Comparison of ENCODE assay signal across 26 cellular contexts in genomic region chrX:48488034-48488433, GRCh38. TPM values are rescaled to one million over a fixed set of nuclear protein-coding genes. Genes with fewer than 3 reads are reported as not detected.
DNase-seq lines count a peak whose midpoint lies in the region; ATAC-seq and TF ChIP-seq lines count a peak whose summit lies in the region.
"Had no signal": no experiment of that assay in that cellular context is flagged by ENCODE, and none has a peak within 500 bp of the region (broad histone marks: within the 10 kb centered on the region; RNA-seq: fewer than 3 reads in every experiment).

No MANE protein-coding gene starts in this region.

- H3K27me3 ChIP-seq in RWPE2 (ENCODE audit: insufficient read depth, poor library complexity, severe bottlenecking) (no peaks in the 10 kb centered on the region), fibroblast of lung (ENCODE audit: control insufficient read depth, insufficient read depth, low read length) (no peaks in the 10 kb centered on the region)
- H3K27me3 ChIP-seq: adrenal gland, heart right ventricle, transverse colon had no signal

- no peak for ATAC-seq in RWPE2 (ENCODE audit: low read depth)
- no peak for ATAC-seq in activated naive CD4-positive, alpha-beta T cell treated with anti-CD3 and anti-CD28 coated beads, Interleukin-2, amount 50 U/mL, for 72 hours
- ATAC-seq: effector memory CD8-positive, alpha-beta T cell had no signal

- no peaks in the 10 kb centered on the region for H3K9me3 ChIP-seq in RWPE2 (ENCODE audit: severe bottlenecking)
- H3K9me3 ChIP-seq in fibroblast of lung (ENCODE audit: control insufficient read depth, insufficient read depth, low read depth, low read length) = no peaks in the 10 kb centered on the region
- H3K9me3 ChIP-seq: adrenal gland, heart right ventricle, transverse colon had no signal

- no peak for TF ChIP-seq CTCF in CD14-positive monocyte (IDR thresholded peaks at IDR 0.05)
- no peak for TF ChIP-seq CTCF in RWPE2 (IDR thresholded peaks at IDR 0.05; ENCODE audit: poor library complexity, severe bottlenecking)
- TF ChIP-seq CTCF in fibroblast of lung (conservative IDR thresholded peaks at IDR 0.05 in 1 of 2, IDR thresholded peaks at IDR 0.05 in 1 of 2; ENCODE audit: low read depth in 1 of 2, low read length in 2 of 2) = no peak
- TF ChIP-seq CTCF in osteocyte (IDR thresholded peaks at IDR 0.05) = no peak

- no peak overlapping the region for H3K4me3 ChIP-seq in RWPE2 (ENCODE audit: severe bottlenecking)
- no peak overlapping the region for H3K4me3 ChIP-seq in fibroblast of lung (replicated peaks in 1 of 4; ENCODE audit: control extremely low read depth in 1 of 4, insufficient read depth in 1 of 4, low read depth in 3 of 4, low read length in 4 of 4)
- H3K4me3 ChIP-seq: adrenal gland, heart right ventricle, transverse colon had no signal

- no peak overlapping the region for H3K4me2 ChIP-seq in fibroblast of lung (ENCODE audit: extremely low read depth, insufficient read depth, low read length)

- H3K27me3 Mint-ChIP-seq in CD14-positive monocyte (ENCODE audit: low read depth in 3 of 3) (peaks cover 0 to 5% (median 0%) of the 10 kb centered on the region in 3 donors), osteocyte (ENCODE audit: unreplicated experiment) (no peaks in the 10 kb centered on the region)
- no peaks in the 10 kb centered on the region for H3K27me3 Mint-ChIP-seq in activated T-helper 1 cell treated with anti-CD3 and anti-CD28 coated beads, Interleukin-12 subunit alpha, Interleukin-12 subunit beta, Interleukin-2, Interleukin-4 antibody, amounts not matched to agents 30 ng/mL and 10 ng/mL and 1 ng/mL, durations not matched to agents 14 hours and 24 hours and 36 hours (ENCODE audit: insufficient read depth)
- H3K27me3 Mint-ChIP-seq: activated CD4-positive, alpha-beta T cell treated with anti-CD3 and anti-CD28 coated beads, Interleukin-2, amount 10 ng/mL, durations not matched to agents 7 days and 5 days; effector memory CD8-positive, alpha-beta T cell had no signal

- no peaks in the 10 kb centered on the region for H4K20me1 ChIP-seq in fibroblast of lung (ENCODE audit: control insufficient read depth, extremely low read depth, insufficient read depth, low read length)

- DNase-seq in CD14-positive monocyte (ENCODE audit: low spot score) (no peak), RWPE2 (ENCODE audit: low spot score) (no peak), fibroblast of lung (ENCODE audit: low read depth in 2 of 2) (no peak), osteocyte (ENCODE audit: extremely low spot score, unreplicated experiment) (no peak)
- no peak for DNase-seq in activated T-helper 1 cell treated with anti-CD3 and anti-CD28 coated beads, Interleukin-12 subunit alpha, Interleukin-12 subunit beta, Interleukin-2, Interleukin-4 antibody, amounts not matched to agents 30 ng/mL and 10 ng/mL and 1 ng/mL, durations not matched to agents 14 hours and 24 hours and 36 hours (ENCODE audit: low spot score)
- DNase-seq in activated naive CD4-positive, alpha-beta T cell treated with anti-CD3 and anti-CD28 coated beads, Interleukin-2, amount 50 U/mL, for 72 hours (ENCODE audit: low spot score in 2 of 2) = no peak
- no peak for DNase-seq in activated naive CD4-positive, alpha-beta T cell treated with Interleukin-2 at 50 U/mL for 16 hours
- DNase-seq in activated T-cell treated with anti-CD3 and anti-CD28 coated beads, Interleukin-2, amount 50 U/mL, for 1 hour = no peak
- DNase-seq: activated CD4-positive, alpha-beta T cell treated with anti-CD3 and anti-CD28 coated beads, Interleukin-2, amount 10 ng/mL, durations not matched to agents 7 days and 5 days; activated naive CD4-positive, alpha-beta T cell; activated T-cell treated with anti-CD3 and anti-CD28 coated beads, Interleukin-2, amount 50 U/mL, for 48 hours; adrenal gland; DMS53; effector memory CD8-positive, alpha-beta T cell; foreskin melanocyte; heart right ventricle; Karpas-422; left colon; mesendoderm; NCI-H1694; Right ventricle myocardium superior; stimulated activated CD4-positive, alpha-beta T cell treated with anti-CD3 and anti-CD28 coated beads, Interleukin-1b, Interleukin-23, amount 100 ng/mL, for 48 hours; T-helper 9 cell; transverse colon had no signal

- H3K9me3 Mint-ChIP-seq in CD14-positive monocyte = peaks cover 0 to 3% (median 0%) of the 10 kb centered on the region in 7 donors
- H3K9me3 Mint-ChIP-seq in osteocyte (ENCODE audit: unreplicated experiment) = peaks cover 5% of the 10 kb centered on the region
- H3K9me3 Mint-ChIP-seq in activated T-helper 1 cell treated with anti-CD3 and anti-CD28 coated beads, Interleukin-12 subunit alpha, Interleukin-12 subunit beta, Interleukin-2, Interleukin-4 antibody, amounts not matched to agents 30 ng/mL and 10 ng/mL and 1 ng/mL, durations not matched to agents 14 hours and 24 hours and 36 hours = no peaks in the 10 kb centered on the region
- H3K9me3 Mint-ChIP-seq in activated naive CD4-positive, alpha-beta T cell treated with anti-CD3 and anti-CD28 coated beads, Interleukin-2, amount 50 U/mL, for 72 hours = no peaks in the 10 kb centered on the region
- H3K9me3 Mint-ChIP-seq: activated CD4-positive, alpha-beta T cell treated with anti-CD3 and anti-CD28 coated beads, Interleukin-2, amount 10 ng/mL, durations not matched to agents 7 days and 5 days; effector memory CD8-positive, alpha-beta T cell had no signal

- H3K27ac ChIP-seq in RWPE2 (ENCODE audit: poor library complexity, severe bottlenecking) (peak overlapping the region; percentile 97), fibroblast of lung (ENCODE audit: insufficient read depth, low read length) (peak overlapping the region; percentile 30)
- H3K27ac ChIP-seq: adrenal gland, heart right ventricle, transverse colon, VCaP had no signal

- H3K4me1 Mint-ChIP-seq in CD14-positive monocyte (peaks cover 16% of the 10 kb centered on the region), osteocyte (ENCODE audit: unreplicated experiment) (peaks cover 27% of the 10 kb centered on the region)
- H3K4me1 Mint-ChIP-seq in activated T-helper 1 cell treated with anti-CD3 and anti-CD28 coated beads, Interleukin-12 subunit alpha, Interleukin-12 subunit beta, Interleukin-2, Interleukin-4 antibody, amounts not matched to agents 30 ng/mL and 10 ng/mL and 1 ng/mL, durations not matched to agents 14 hours and 24 hours and 36 hours (ENCODE audit: low read depth) = no peaks in the 10 kb centered on the region
- H3K4me1 Mint-ChIP-seq: activated CD4-positive, alpha-beta T cell treated with anti-CD3 and anti-CD28 coated beads, Interleukin-2, amount 10 ng/mL, durations not matched to agents 7 days and 5 days had no signal

- H3K36me3 Mint-ChIP-seq in CD14-positive monocyte (peaks cover 5 to 7% of the 10 kb centered on the region in 2 donors), osteocyte (ENCODE audit: unreplicated experiment) (no peaks in the 10 kb centered on the region)
- no peaks in the 10 kb centered on the region for H3K36me3 Mint-ChIP-seq in activated T-helper 1 cell treated with anti-CD3 and anti-CD28 coated beads, Interleukin-12 subunit alpha, Interleukin-12 subunit beta, Interleukin-2, Interleukin-4 antibody, amounts not matched to agents 30 ng/mL and 10 ng/mL and 1 ng/mL, durations not matched to agents 14 hours and 24 hours and 36 hours (ENCODE audit: low read depth)
- H3K36me3 Mint-ChIP-seq in activated naive CD4-positive, alpha-beta T cell treated with anti-CD3 and anti-CD28 coated beads, Interleukin-2, amount 50 U/mL, for 72 hours = no peaks in the 10 kb centered on the region

- peaks cover 47% of the 10 kb centered on the region for H3K4me1 ChIP-seq in RWPE2 (ENCODE audit: insufficient read depth, poor library complexity, severe bottlenecking)
- peaks cover 2% of the 10 kb centered on the region for H3K4me1 ChIP-seq in fibroblast of lung (ENCODE audit: control insufficient read depth, extremely low read depth, insufficient read depth, low read length)
- H3K4me1 ChIP-seq: adrenal gland, heart right ventricle, transverse colon had no signal

- no peak overlapping the region for H2AFZ ChIP-seq in fibroblast of lung (ENCODE audit: low read length)

- H3K27ac Mint-ChIP-seq in CD14-positive monocyte (peak overlapping the region in 6 of 7 donors; percentile 26 to 84 (median 78)), osteocyte (ENCODE audit: unreplicated experiment) (peak overlapping the region; percentile 82)
- H3K27ac Mint-ChIP-seq in activated T-helper 1 cell treated with anti-CD3 and anti-CD28 coated beads, Interleukin-12 subunit alpha, Interleukin-12 subunit beta, Interleukin-2, Interleukin-4 antibody, amounts not matched to agents 30 ng/mL and 10 ng/mL and 1 ng/mL, durations not matched to agents 14 hours and 24 hours and 36 hours = no peak overlapping the region
- H3K27ac Mint-ChIP-seq in activated naive CD4-positive, alpha-beta T cell treated with anti-CD3 and anti-CD28 coated beads, Interleukin-2, amount 50 U/mL, for 72 hours = no peak overlapping the region
- H3K27ac Mint-ChIP-seq: activated CD4-positive, alpha-beta T cell treated with anti-CD3 and anti-CD28 coated beads, Interleukin-2, amount 10 ng/mL, durations not matched to agents 7 days and 5 days; effector memory CD8-positive, alpha-beta T cell had no signal

- H3K4me3 Mint-ChIP-seq in CD14-positive monocyte (no peak overlapping the region), osteocyte (ENCODE audit: unreplicated experiment) (no peak overlapping the region)
- H3K4me3 Mint-ChIP-seq in activated T-helper 1 cell treated with anti-CD3 and anti-CD28 coated beads, Interleukin-12 subunit alpha, Interleukin-12 subunit beta, Interleukin-2, Interleukin-4 antibody, amounts not matched to agents 30 ng/mL and 10 ng/mL and 1 ng/mL, durations not matched to agents 14 hours and 24 hours and 36 hours = no peak overlapping the region
- H3K4me3 Mint-ChIP-seq: activated CD4-positive, alpha-beta T cell treated with anti-CD3 and anti-CD28 coated beads, Interleukin-2, amount 10 ng/mL, durations not matched to agents 7 days and 5 days; effector memory CD8-positive, alpha-beta T cell had no signal

- intact Hi-C loops in CD14-positive monocyte (cut with micrococcal nuclease) = loop anchor here in 1 of 2 donors (10.0 kb wide), 1 partner anchor 317 kb away; the partner anchor contains the start of gene HDAC6
- intact Hi-C loops in activated T-helper 1 cell treated with anti-CD3 and anti-CD28 coated beads, Interleukin-12 subunit alpha, Interleukin-12 subunit beta, Interleukin-2, Interleukin-4 antibody, amounts not matched to agents 30 ng/mL and 10 ng/mL and 1 ng/mL, durations not matched to agents 14 hours and 24 hours and 36 hours (cut with micrococcal nuclease) = no loop called here

- H3K36me3 ChIP-seq in RWPE2 (ENCODE audit: low read depth) (peaks cover 31% of the 10 kb centered on the region), fibroblast of lung (ENCODE audit: control insufficient read depth, insufficient read depth, low read length) (no peaks in the 10 kb centered on the region)
- H3K36me3 ChIP-seq: adrenal gland, transverse colon had no signal

- H3K79me2 ChIP-seq in fibroblast of lung (ENCODE audit: control insufficient read depth, insufficient read depth, low read length) = no peaks in the 10 kb centered on the region

- H3K9ac ChIP-seq in fibroblast of lung (ENCODE audit: insufficient read depth, low read length) = no peak overlapping the region

RNA-seq across cellular contexts. Expression of gene FTSJ1, which starts 12.0 kb away (rescaled TPM):
- polyA plus RNA-seq in CD14-positive monocyte (10 to 100 TPM; 36.6 to 44.3 TPM), fibroblast of lung (30.2 and 38.0 TPM in 2 replicates)
- total RNA-seq in fibroblast of lung (22.6 and 29.4 TPM in 2 replicates), osteocyte (47.6 and 57.1 TPM in 2 replicates)
- 41.1 and 54.5 TPM in 2 replicates for polyA plus RNA-seq in fibroblast of lung (2012)
- 84.7 and 94.8 TPM in 2 replicates for polyA minus RNA-seq in fibroblast of lung (ENCODE audit: low replicate concordance)
- total RNA-seq in activated T-helper 1 cell treated with anti-CD3 and anti-CD28 coated beads, Interleukin-12 subunit alpha, Interleukin-12 subunit beta, Interleukin-2, Interleukin-4 antibody, amounts not matched to agents 30 ng/mL and 10 ng/mL and 1 ng/mL, durations not matched to agents 14 hours and 24 hours and 36 hours = 96.2 and 103 TPM in 2 replicates
- total RNA-seq in activated naive CD4-positive, alpha-beta T cell treated with anti-CD3 and anti-CD28 coated beads, Interleukin-2, amount 50 U/mL, for 72 hours = 10 to 100 TPM; 58.4 to 76.6 TPM

RNA-seq across cellular contexts. Expression of gene SLC38A5, which starts 18.0 kb away (rescaled TPM):
- under 1 TPM; 0.69 to 0.94 TPM for polyA plus RNA-seq in CD14-positive monocyte
- total RNA-seq in fibroblast of lung = 21.5 and 21.8 TPM in 2 replicates
- polyA plus RNA-seq in fibroblast of lung = 8.3 and 35.0 TPM in 2 replicates
- 6.9 and 34.3 TPM in 2 replicates for polyA plus RNA-seq in fibroblast of lung (2012)
- 22.3 and 167 TPM in 2 replicates for polyA minus RNA-seq in fibroblast of lung (ENCODE audit: low replicate concordance)
- not detected in 2 replicates for total RNA-seq in osteocyte
- 205 and 206 TPM in 2 replicates for total RNA-seq in activated T-helper 1 cell treated with anti-CD3 and anti-CD28 coated beads, Interleukin-12 subunit alpha, Interleukin-12 subunit beta, Interleukin-2, Interleukin-4 antibody, amounts not matched to agents 30 ng/mL and 10 ng/mL and 1 ng/mL, durations not matched to agents 14 hours and 24 hours and 36 hours
- total RNA-seq in activated naive CD4-positive, alpha-beta T cell treated with anti-CD3 and anti-CD28 coated beads, Interleukin-2, amount 50 U/mL, for 72 hours = 10 to 100 TPM; 46.3 to 94.5 TPM
- total RNA-seq: HT1080 had no signal

RNA-seq across cellular contexts. Expression of gene PORCN, which starts 20.8 kb away (rescaled TPM):
- polyA plus RNA-seq in CD14-positive monocyte (1 to 10 TPM; 7.5 to 7.8 TPM), fibroblast of lung (5.4 and 6.0 TPM in 2 replicates)
- total RNA-seq in fibroblast of lung (6.2 and 11.4 TPM in 2 replicates), osteocyte (16.9 and 20.2 TPM in 2 replicates)
- polyA plus RNA-seq in fibroblast of lung (2012) = 7.1 and 9.9 TPM in 2 replicates
- 29.7 and 53.0 TPM in 2 replicates for polyA minus RNA-seq in fibroblast of lung (ENCODE audit: low replicate concordance)
- total RNA-seq in activated T-helper 1 cell treated with anti-CD3 and anti-CD28 coated beads, Interleukin-12 subunit alpha, Interleukin-12 subunit beta, Interleukin-2, Interleukin-4 antibody, amounts not matched to agents 30 ng/mL and 10 ng/mL and 1 ng/mL, durations not matched to agents 14 hours and 24 hours and 36 hours = 13.6 and 15.1 TPM in 2 replicates
- 10 to 100 TPM; 10.7 to 11.8 TPM for total RNA-seq in activated naive CD4-positive, alpha-beta T cell treated with anti-CD3 and anti-CD28 coated beads, Interleukin-2, amount 50 U/mL, for 72 hours

RNA-seq across cellular contexts. Expression of gene EBP, which starts 33.6 kb away (rescaled TPM):
- polyA plus RNA-seq in CD14-positive monocyte (10 to 100 TPM; 47.4 to 59.5 TPM), fibroblast of lung (61.0 and 68.2 TPM in 2 replicates)
- total RNA-seq in fibroblast of lung (30.8 and 93.5 TPM in 2 replicates), osteocyte (39.3 and 42.5 TPM in 2 replicates)
- polyA plus RNA-seq in fibroblast of lung (2012) = 73.9 and 90.6 TPM in 2 replicates
- polyA minus RNA-seq in fibroblast of lung (ENCODE audit: low replicate concordance) = 224 and 291 TPM in 2 replicates
- total RNA-seq in activated T-helper 1 cell treated with anti-CD3 and anti-CD28 coated beads, Interleukin-12 subunit alpha, Interleukin-12 subunit beta, Interleukin-2, Interleukin-4 antibody, amounts not matched to agents 30 ng/mL and 10 ng/mL and 1 ng/mL, durations not matched to agents 14 hours and 24 hours and 36 hours = 164 and 178 TPM in 2 replicates
- 100 to 1,000 TPM; 107 to 176 TPM for total RNA-seq in activated naive CD4-positive, alpha-beta T cell treated with anti-CD3 and anti-CD28 coated beads, Interleukin-2, amount 50 U/mL, for 72 hours

RNA-seq across cellular contexts. Expression of gene TBC1D25, which starts 51.5 kb away (rescaled TPM):
- polyA plus RNA-seq in CD14-positive monocyte = 1 to 10 TPM; 5.7 to 6.6 TPM
- total RNA-seq in fibroblast of lung = 3.9 and 5.1 TPM in 2 replicates
- 8.5 and 9.4 TPM in 2 replicates for polyA plus RNA-seq in fibroblast of lung
- polyA plus RNA-seq in fibroblast of lung (2012) = 12.2 and 13.6 TPM in 2 replicates
- 25.0 and 52.6 TPM in 2 replicates for polyA minus RNA-seq in fibroblast of lung (ENCODE audit: low replicate concordance)
- total RNA-seq in osteocyte = 16.4 and 19.9 TPM in 2 replicates
- total RNA-seq in activated T-helper 1 cell treated with anti-CD3 and anti-CD28 coated beads, Interleukin-12 subunit alpha, Interleukin-12 subunit beta, Interleukin-2, Interleukin-4 antibody, amounts not matched to agents 30 ng/mL and 10 ng/mL and 1 ng/mL, durations not matched to agents 14 hours and 24 hours and 36 hours = 13.5 and 16.0 TPM in 2 replicates
- 10 to 100 TPM; 18.8 to 22.2 TPM for total RNA-seq in activated naive CD4-positive, alpha-beta T cell treated with anti-CD3 and anti-CD28 coated beads, Interleukin-2, amount 50 U/mL, for 72 hours

Comparison
In these comparisons a context has a peak if more than half of its experiments do, and no peak if none do; other contexts are left out.
1. H3K27ac Mint-ChIP-seq: peak in CD14-positive monocyte (6 of 7) and osteocyte (single experiment); none in activated T-helper 1 cell treated with anti-CD3 and anti-CD28 coated beads, Interleukin-12 subunit alpha, Interleukin-12 subunit beta, Interleukin-2, Interleukin-4 antibody, amounts not matched to agents 30 ng/mL and 10 ng/mL and 1 ng/mL, durations not matched to agents 14 hours and 24 hours and 36 hours (single experiment) and activated naive CD4-positive, alpha-beta T cell treated with anti-CD3 and anti-CD28 coated beads, Interleukin-2, amount 50 U/mL, for 72 hours (0 of 2).
2. RNA of gene SLC38A5, which starts 18.0 kb away (total RNA-seq): 205 to 206 TPM in activated T-helper 1 cell treated with anti-CD3 and anti-CD28 coated beads, Interleukin-12 subunit alpha, Interleukin-12 subunit beta, Interleukin-2, Interleukin-4 antibody, amounts not matched to agents 30 ng/mL and 10 ng/mL and 1 ng/mL, durations not matched to agents 14 hours and 24 hours and 36 hours, 46.3 to 94.5 TPM in activated naive CD4-positive, alpha-beta T cell treated with anti-CD3 and anti-CD28 coated beads, Interleukin-2, amount 50 U/mL, for 72 hours and 21.5 to 21.8 TPM in fibroblast of lung; not detected in osteocyte; every median in the first group is over 10 times any median in the second.